10 cellular contexts compared by ENCODE assay signal in genomic region chr19:46068345-46069258, GRCh38. TPM values are rescaled to one million over a fixed set of nuclear protein-coding genes. Genes with fewer than 3 reads are reported as not detected.
DNase-seq lines count a peak whose midpoint lies in the region; ATAC-seq, FAIRE-seq and TF ChIP-seq lines count a peak whose summit lies in the region.
"Had no signal": no experiment of that assay in that cellular context is flagged by ENCODE, and none has a peak within 500 bp of the region (broad histone marks: within the 10 kb centered on the region; RNA-seq: fewer than 3 reads in every experiment).

No MANE protein-coding gene starts in this region.

- H3K4me3 ChIP-seq in MG63 (no peak overlapping the region), astrocyte (ENCODE audit: insufficient read depth, low read depth, low read length) (peak overlapping the region; percentile 14), kidney epithelial cell (ENCODE audit: low read depth, low read length) (no peak overlapping the region), HAP-1 (no peak overlapping the region)

- H3K79me2 ChIP-seq in astrocyte (ENCODE audit: insufficient read depth, low read length) = no peaks in the 10 kb centered on the region

- ATAC-seq in GM18868 (IDR thresholded peaks at IDR 0.05; ENCODE audit: unreplicated experiment) = no peak

- in situ Hi-C loops in HAP-1 (cut with MboI; ENCODE audit: low sequenced_read_pairs) = no loop called here

- peak overlapping the region; percentile 50 for H3K9ac ChIP-seq in astrocyte (ENCODE audit: low read length)

- H3K27me3 ChIP-seq in MG63 (peaks cover 4% of the 10 kb centered on the region; the same call in 1 of the 2 replicates), astrocyte (ENCODE audit: insufficient read depth, low read length) (no peaks in the 10 kb centered on the region), kidney epithelial cell (ENCODE audit: control insufficient read depth, insufficient read depth, low read length) (peaks cover 7% of the 10 kb centered on the region), HAP-1 (ENCODE audit: low read depth) (peaks cover 15% of the 10 kb centered on the region)

- no peaks in the 10 kb centered on the region for H4K20me1 ChIP-seq in astrocyte (ENCODE audit: insufficient read depth, low read length)

- H3K27me3 Mint-ChIP-seq in astrocyte (ENCODE audit: low read depth, unreplicated experiment) = peaks cover 3% of the 10 kb centered on the region

- peaks cover 30% of the 10 kb centered on the region for H3K36me3 Mint-ChIP-seq in astrocyte (ENCODE audit: low read depth, unreplicated experiment)

- DNase-seq in AG20443 (ENCODE audit: low spot score) (peak; percentile 80), MG63 (peak; percentile 80), astrocyte (ENCODE audit: low read depth) (peak; percentile 94), kidney epithelial cell (ENCODE audit: low read depth) (peak; percentile 45), HAP-1 (ENCODE audit: low spot score in 2 of 2) (no peak), retina (no peak)
- no peak for DNase-seq in activated effector memory CD4-positive, alpha-beta T cell treated with anti-CD3 and anti-CD28 coated beads, Interleukin-2, amount 50 U/mL, for 16 hours
- DNase-seq: NCI-H2081 had no signal

- peaks cover 15% of the 10 kb centered on the region for H3K9me3 Mint-ChIP-seq in astrocyte (ENCODE audit: unreplicated experiment)
- H3K9me3 Mint-ChIP-seq: activated T-helper 1 cell treated with anti-CD3 and anti-CD28 coated beads, Interleukin-12 subunit alpha, Interleukin-12 subunit beta, Interleukin-2, Interleukin-4 antibody, amounts not matched to agents 30 ng/mL and 10 ng/mL and 1 ng/mL, durations not matched to agents 14 hours and 24 hours and 36 hours had no signal

- H3K36me3 ChIP-seq in MG63 (no peaks in the 10 kb centered on the region), astrocyte (ENCODE audit: insufficient read depth, low read length) (no peaks in the 10 kb centered on the region), kidney epithelial cell (ENCODE audit: control insufficient read depth, insufficient read depth, low read length) (no peaks in the 10 kb centered on the region), HAP-1 (replicated peaks) (no peaks in the 10 kb centered on the region)

- H3K27ac ChIP-seq in astrocyte (ENCODE audit: low read depth, low read length) = peak overlapping the region; percentile 77

- H3K4me1 ChIP-seq in astrocyte (ENCODE audit: insufficient read depth, low read length) (peaks cover 35% of the 10 kb centered on the region), HAP-1 (no peaks in the 10 kb centered on the region)

- peak overlapping the region; percentile 79 for H3K27ac Mint-ChIP-seq in astrocyte (ENCODE audit: unreplicated experiment)
- H3K27ac Mint-ChIP-seq: activated T-helper 1 cell treated with anti-CD3 and anti-CD28 coated beads, Interleukin-12 subunit alpha, Interleukin-12 subunit beta, Interleukin-2, Interleukin-4 antibody, amounts not matched to agents 30 ng/mL and 10 ng/mL and 1 ng/mL, durations not matched to agents 14 hours and 24 hours and 36 hours had no signal

- peak overlapping the region; percentile 71 for H3K4me2 ChIP-seq in astrocyte (ENCODE audit: low read length)

- H3K4me1 Mint-ChIP-seq in astrocyte (ENCODE audit: low read depth, unreplicated experiment) = peaks cover 54% of the 10 kb centered on the region

- peak; percentile 96 for FAIRE-seq in astrocyte (lab: Jason Lieb, UNC)

- peak overlapping the region; percentile 24 for H3K4me3 Mint-ChIP-seq in astrocyte (ENCODE audit: unreplicated experiment)
- H3K4me3 Mint-ChIP-seq: activated T-helper 1 cell treated with anti-CD3 and anti-CD28 coated beads, Interleukin-12 subunit alpha, Interleukin-12 subunit beta, Interleukin-2, Interleukin-4 antibody, amounts not matched to agents 30 ng/mL and 10 ng/mL and 1 ng/mL, durations not matched to agents 14 hours and 24 hours and 36 hours had no signal

- H3K9me3 ChIP-seq in MG63 (no peaks in the 10 kb centered on the region), astrocyte (ENCODE audit: insufficient read depth, low read depth, low read length) (no peaks in the 10 kb centered on the region), HAP-1 (no peaks in the 10 kb centered on the region)

- no peak overlapping the region for H2AFZ ChIP-seq in astrocyte (ENCODE audit: low read depth, low read length)

- TF ChIP-seq CTCF in astrocyte (IDR thresholded peaks at IDR 0.05; ENCODE audit: insufficient read depth, low read depth, low read length) (no peak), kidney epithelial cell (IDR thresholded peaks at IDR 0.05; ENCODE audit: insufficient read depth, low read length, poor library complexity, severe bottlenecking) (no peak)

RNA-seq across cellular contexts. Expression of gene IGFL4, which starts 27.8 kb away (rescaled TPM):
- not detected in 2 replicates for total RNA-seq in MG63 (2014; rRNA removed; shearing (Covaris generic); ENCODE audit: low replicate concordance)
- total RNA-seq in astrocyte (2.3 and 5.4 TPM in 2 replicates), kidney epithelial cell (not detected in 2 replicates)
- total RNA-seq: activated T-helper 1 cell treated with anti-CD3 and anti-CD28 coated beads, Interleukin-12 subunit alpha, Interleukin-12 subunit beta, Interleukin-2, Interleukin-4 antibody, amounts not matched to agents 30 ng/mL and 10 ng/mL and 1 ng/mL, durations not matched to agents 14 hours and 24 hours and 36 hours had no signal

RNA-seq across cellular contexts. Expression of gene PGLYRP1, which starts 45.7 kb away (rescaled TPM):
- total RNA-seq in MG63 (2014; rRNA removed; shearing (Covaris generic); ENCODE audit: low replicate concordance) = not detected in 2 replicates
- total RNA-seq in astrocyte = not detected in 2 replicates
- total RNA-seq in kidney epithelial cell = not detected in 2 replicates
- total RNA-seq: activated T-helper 1 cell treated with anti-CD3 and anti-CD28 coated beads, Interleukin-12 subunit alpha, Interleukin-12 subunit beta, Interleukin-2, Interleukin-4 antibody, amounts not matched to agents 30 ng/mL and 10 ng/mL and 1 ng/mL, durations not matched to agents 14 hours and 24 hours and 36 hours had no signal

RNA-seq across cellular contexts. Expression of gene IGFL3, which starts 55.9 kb away (rescaled TPM):
- not detected in 2 replicates for total RNA-seq in MG63 (2014; rRNA removed; shearing (Covaris generic); ENCODE audit: low replicate concordance)
- 93.5 and 127 TPM in 2 replicates for total RNA-seq in astrocyte
- not detected in 2 replicates for total RNA-seq in kidney epithelial cell
- total RNA-seq: activated T-helper 1 cell treated with anti-CD3 and anti-CD28 coated beads, Interleukin-12 subunit alpha, Interleukin-12 subunit beta, Interleukin-2, Interleukin-4 antibody, amounts not matched to agents 30 ng/mL and 10 ng/mL and 1 ng/mL, durations not matched to agents 14 hours and 24 hours and 36 hours had no signal

Comparison
In these comparisons a context has a peak if more than half of its experiments do, and no peak if none do; other contexts are left out.
1. DNase-seq: peak in AG20443 (single experiment), MG63 (single experiment), astrocyte (single experiment) and kidney epithelial cell (single experiment); none in activated effector memory CD4-positive, alpha-beta T cell treated with anti-CD3 and anti-CD28 coated beads, Interleukin-2, amount 50 U/mL, for 16 hours (single experiment), HAP-1 (0 of 2) and retina (single experiment).
2. RNA of gene IGFL3, which starts 55.9 kb away (total RNA-seq): 93.5 to 127 TPM in astrocyte; not detected in kidney epithelial cell and not detected in MG63; every median in the first group is over 10 times any median in the second.